In genomic region chr3:72427575-72427974, GRCh38 we compare ENCODE assay signal across 14 cellular contexts. TPM values are rescaled to one million over a fixed set of nuclear protein-coding genes. Genes with fewer than 3 reads are reported as not detected.
DNase-seq lines count a peak whose midpoint lies in the region; ATAC-seq and TF ChIP-seq lines count a peak whose summit lies in the region.
"Had no signal": no experiment of that assay in that cellular context is flagged by ENCODE, and none has a peak within 500 bp of the region (broad histone marks: within the 10 kb centered on the region; RNA-seq: fewer than 3 reads in every experiment).

No MANE protein-coding gene starts in this region.

- peak overlapping the region; percentile 15 to 84 (median 23) for H3K4me3 Mint-ChIP-seq in CD4-positive, CD25-positive, alpha-beta regulatory T cell
- peak overlapping the region; percentile 40 for H3K4me3 Mint-ChIP-seq in activated CD4-positive, alpha-beta memory T cell treated with anti-CD3 and anti-CD28 coated beads, Interleukin-2, amount 10 ng/mL, durations not matched to agents 7 days and 5 days

- no peak for DNase-seq in CD4-positive, CD25-positive, alpha-beta regulatory T cell
- peak; percentile 23 for DNase-seq in activated CD4-positive, alpha-beta memory T cell treated with anti-CD3 and anti-CD28 coated beads, Interleukin-2, amount 10 ng/mL, durations not matched to agents 7 days and 5 days
- no peak for DNase-seq in mucosa of descending colon
- DNase-seq in NCI-H69 (lab: John Stamatoyannopoulos, UW): no peak
- no peak for DNase-seq in DMS114 treated with DMSO at 0.1 percent for 48 hours (lab: John Stamatoyannopoulos, UW; ENCODE audit: unreplicated experiment)
- DNase-seq in stimulated activated CD4-positive, alpha-beta T cell treated with anti-CD3 and anti-CD28 coated beads, Interleukin-2, amount 100 ng/mL, for 24 hours: no peak
- DNase-seq: C1 segment of cervical spinal cord; HCEC 1CT; kidney glomerular epithelial cell; NCI-H2171; stimulated activated CD4-positive, alpha-beta T cell treated with anti-CD3 and anti-CD28 coated beads, Interleukin-2, amount 100 ng/mL, for 48 hours had no signal

- no peak overlapping the region for H3K27ac ChIP-seq in CD4-positive, CD25-positive, alpha-beta regulatory T cell (ENCODE audit: insufficient read depth, low read length, poor library complexity, severe bottlenecking)
- H3K27ac ChIP-seq: right atrium auricular region had no signal

- peak overlapping the region; percentile 30 for H3K4me3 ChIP-seq in CD4-positive, CD25-positive, alpha-beta regulatory T cell (ENCODE audit: low read depth, low read length)
- no peak overlapping the region for H3K4me3 ChIP-seq in mucosa of descending colon
- H3K4me3 ChIP-seq: right atrium auricular region had no signal

- no peak for TF ChIP-seq CTCF in mucosa of descending colon (IDR thresholded peaks at IDR 0.05)

- H3K4me1 ChIP-seq in CD4-positive, CD25-positive, alpha-beta regulatory T cell (ENCODE audit: control insufficient read depth, insufficient read depth, low read length, poor library complexity, severe bottlenecking): peaks cover 12% of the 10 kb centered on the region
- H3K4me1 ChIP-seq in mucosa of descending colon (ENCODE audit: low read depth): peaks cover 14% of the 10 kb centered on the region

- peaks cover 53 to 85% (median 64%) of the 10 kb centered on the region in 4 donors for H3K4me1 Mint-ChIP-seq in CD4-positive, CD25-positive, alpha-beta regulatory T cell
- H3K4me1 Mint-ChIP-seq in activated CD4-positive, alpha-beta memory T cell treated with anti-CD3 and anti-CD28 coated beads, Interleukin-2, amount 10 ng/mL, durations not matched to agents 7 days and 5 days: peaks cover 59% of the 10 kb centered on the region

- H3K9me3 Mint-ChIP-seq in CD4-positive, CD25-positive, alpha-beta regulatory T cell: peaks cover 0 to 5% (median 0%) of the 10 kb centered on the region in 7 donors
- H3K9me3 Mint-ChIP-seq in activated CD4-positive, alpha-beta memory T cell treated with anti-CD3 and anti-CD28 coated beads, Interleukin-2, amount 10 ng/mL, durations not matched to agents 7 days and 5 days: peaks cover 1% of the 10 kb centered on the region

- no peak for ATAC-seq in CD4-positive, CD25-positive, alpha-beta regulatory T cell (ENCODE audit: low read depth in 2 of 2)
- peak; percentile 27 for ATAC-seq in GM19438 (IDR thresholded peaks at IDR 0.05; ENCODE audit: low read depth, unreplicated experiment)
- peak; percentile 31 for ATAC-seq in mucosa of descending colon
- ATAC-seq in HG03135 (IDR thresholded peaks at IDR 0.05; ENCODE audit: unreplicated experiment): no peak

- peak overlapping the region in 1 of 3 donors; percentile 25 for H3K27ac Mint-ChIP-seq in CD4-positive, CD25-positive, alpha-beta regulatory T cell
- peak overlapping the region; percentile 64 for H3K27ac Mint-ChIP-seq in activated CD4-positive, alpha-beta memory T cell treated with anti-CD3 and anti-CD28 coated beads, Interleukin-2, amount 10 ng/mL, durations not matched to agents 7 days and 5 days

- no peaks in the 10 kb centered on the region for H3K36me3 ChIP-seq in CD4-positive, CD25-positive, alpha-beta regulatory T cell (ENCODE audit: control insufficient read depth, insufficient read depth, low read length)
- no peaks in the 10 kb centered on the region for H3K36me3 ChIP-seq in mucosa of descending colon (ENCODE audit: low read depth)
- H3K36me3 ChIP-seq: right atrium auricular region had no signal

- intact Hi-C loops in mucosa of descending colon (cut with DNase I, micrococcal nuclease): no loop called here

- CTCF ChIA-PET in activated CD4-positive, alpha-beta memory T cell treated with anti-CD3 and anti-CD28 coated beads, Interleukin-2, amount 10 ng/mL, durations not matched to agents 7 days and 5 days (lab: Charles Lee): interaction anchor here (1.4 kb wide), 1 partner anchor 395 kb away, joined by 3 read pairs; no protein-coding TSS in a partner anchor

- peaks cover under 1 to 1% of the 10 kb centered on the region in 2 experiments for H3K9me3 ChIP-seq in CD4-positive, CD25-positive, alpha-beta regulatory T cell (ENCODE audit: control insufficient read depth in 2 of 2, low read length in 2 of 2)
- peaks cover 2% of the 10 kb centered on the region for H3K9me3 ChIP-seq in mucosa of descending colon

- POLR2A ChIA-PET in activated CD4-positive, alpha-beta memory T cell treated with anti-CD3 and anti-CD28 coated beads, Interleukin-2, amount 10 ng/mL, durations not matched to agents 7 days and 5 days (lab: Charles Lee): interaction anchor here (1.1 to 1.2 kb wide), 2 partner anchors 18 to 19 kb away, joined by 3 to 7 read pairs; no protein-coding TSS in a partner anchor

- no peaks in the 10 kb centered on the region for H3K27me3 ChIP-seq in CD4-positive, CD25-positive, alpha-beta regulatory T cell (ENCODE audit: control insufficient read depth, insufficient read depth, low read length)
- H3K27me3 ChIP-seq: right atrium auricular region had no signal

- H3K36me3 Mint-ChIP-seq in CD4-positive, CD25-positive, alpha-beta regulatory T cell: peaks cover 18% of the 10 kb centered on the region
- peaks cover 24% of the 10 kb centered on the region for H3K36me3 Mint-ChIP-seq in activated CD4-positive, alpha-beta memory T cell treated with anti-CD3 and anti-CD28 coated beads, Interleukin-2, amount 10 ng/mL, durations not matched to agents 7 days and 5 days (ENCODE audit: low read depth)

- no peaks in the 10 kb centered on the region for H3K27me3 Mint-ChIP-seq in CD4-positive, CD25-positive, alpha-beta regulatory T cell
- H3K27me3 Mint-ChIP-seq in activated CD4-positive, alpha-beta memory T cell treated with anti-CD3 and anti-CD28 coated beads, Interleukin-2, amount 10 ng/mL, durations not matched to agents 7 days and 5 days: no peaks in the 10 kb centered on the region

RNA-seq across cellular contexts. Expression of gene RYBP, which starts 18.8 kb away (rescaled TPM):
- total RNA-seq in CD4-positive, CD25-positive, alpha-beta regulatory T cell: 13.8 TPM
- polyA plus RNA-seq in CD4-positive, CD25-positive, alpha-beta regulatory T cell: 1 to 10 TPM; 2.0 to 4.0 (median 3.0) TPM
- 10 to 100 TPM; 17.5 to 17.6 TPM for total RNA-seq in activated CD4-positive, alpha-beta memory T cell treated with anti-CD3 and anti-CD28 coated beads, Interleukin-2, amount 10 ng/mL, durations not matched to agents 7 days and 5 days
- 10 to 100 TPM; 16.4 to 22.9 (median 17.1) TPM for total RNA-seq in mucosa of descending colon

Comparison
In these comparisons a context has a peak if more than half of its experiments do, and no peak if none do; other contexts are left out.
1. ATAC-seq: peak in GM19438 (single experiment) and mucosa of descending colon (single experiment); none in CD4-positive, CD25-positive, alpha-beta regulatory T cell (0 of 2) and HG03135 (single experiment).